ENCODE assay signal across 1 cellular context in genomic region chr1:17400725-17401341, GRCh38.
TF ChIP-seq lines count a peak whose summit lies in the region.

No MANE protein-coding gene starts in this region.

TF ChIP-seq in GM23338, 12 proteins besides CTCF, POLR2A, EP300 and RAD21:
- TF ChIP-seq ZNF462 (CRISPR knock-in tag; IDR thresholded peaks at IDR 0.05) (no peak), NANOG (IDR thresholded peaks at IDR 0.05; ENCODE audit: borderline replicate concordance) (no peak), EZH2 (IDR thresholded peaks at IDR 0.05; ENCODE audit: low read depth, unreplicated experiment) (no peak), JUNB (IDR thresholded peaks at IDR 0.05; ENCODE audit: unreplicated experiment) (no peak), STAT1 (IDR thresholded peaks at IDR 0.05; ENCODE audit: unreplicated experiment) (no peak), ZNF331 (CRISPR knock-in tag; IDR thresholded peaks at IDR 0.05; ENCODE audit: low read depth) (no peak), REST (IDR thresholded peaks at IDR 0.05; ENCODE audit: unreplicated experiment) (no peak), ETS1 (IDR thresholded peaks at IDR 0.05) (no peak), EZH2phosphoT487 (IDR thresholded peaks at IDR 0.05; ENCODE audit: unreplicated experiment) (no peak), CREB1 (CRISPR knock-in tag; IDR thresholded peaks at IDR 0.05; ENCODE audit: low read depth) (no peak), POLR2AphosphoS5 (IDR thresholded peaks at IDR 0.05; ENCODE audit: low read depth) (no peak), ZNF114 (CRISPR knock-in tag; IDR thresholded peaks at IDR 0.05) (no peak)
